15 cellular contexts compared by ENCODE assay signal in the genomic region with DNA sequence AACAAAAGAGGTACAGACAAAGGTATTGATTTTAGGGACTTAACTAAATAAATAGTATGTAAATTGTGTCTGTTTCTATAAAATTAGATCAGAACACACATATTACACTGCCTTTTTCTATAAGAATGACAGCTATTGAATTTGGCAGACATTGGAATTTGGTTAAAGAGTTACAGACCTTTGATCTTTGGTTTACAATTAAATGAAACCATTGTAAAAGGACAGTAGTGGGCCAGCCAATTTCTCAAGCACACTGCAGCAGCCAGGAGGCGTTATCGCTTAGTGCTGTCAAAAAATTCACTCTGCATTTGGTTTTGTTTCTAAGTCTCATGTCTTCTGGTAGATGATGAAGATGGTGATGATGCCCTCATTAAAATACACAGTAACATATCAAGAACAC.
A peak's percentile ranks its signal among the peaks of the same experiment; 100 is the strongest.
DNase-seq lines count a peak whose midpoint lies in the region; ATAC-seq, FAIRE-seq and TF ChIP-seq lines count a peak whose summit lies in the region.
"Had no signal": no experiment of that assay in that cellular context is flagged by ENCODE, and none has a peak within 500 bp of the region (broad histone marks: within the 10 kb centered on the region; RNA-seq: fewer than 3 reads in every experiment).

No MANE protein-coding gene starts in this region.

- H3K27me3 ChIP-seq in GM23248 (replicated peaks; ENCODE audit: insufficient read depth) (no peaks in the 10 kb centered on the region), pancreas (no peaks in the 10 kb centered on the region)
- H3K27me3 ChIP-seq: SJCRH30 had no signal

- peak; percentile 71 to 96 (median 95) for ATAC-seq in pancreas
- ATAC-seq in HG03354 (IDR thresholded peaks at IDR 0.05; ENCODE audit: poor library complexity, severe bottlenecking, unreplicated experiment) = no peak
- ATAC-seq: activated T-helper 17 cell treated with anti-CD3 and anti-CD28 coated beads, Interleukin-2, amount 50 U/mL, for 72 hours had no signal

- intact Hi-C loops in pancreas (cut with DNase I) = no loop called here

- H3K27ac ChIP-seq in GM23248 (no peak overlapping the region), pancreas (no peak overlapping the region)
- H3K27ac ChIP-seq: parathyroid adenoma, SJCRH30 had no signal

- no peaks in the 10 kb centered on the region for H4K20me1 ChIP-seq in GM23248 (ENCODE audit: insufficient read depth)

- H3K36me3 ChIP-seq in GM23248 (ENCODE audit: low read depth) (no peaks in the 10 kb centered on the region), pancreas (no peaks in the 10 kb centered on the region)
- H3K36me3 ChIP-seq: SJCRH30 had no signal

- H3K9me3 ChIP-seq in GM23248 (ENCODE audit: low read depth) (no peaks in the 10 kb centered on the region), pancreas (no peaks in the 10 kb centered on the region)
- H3K9me3 ChIP-seq: SJCRH30 had no signal

- H3K9me2 ChIP-seq in GM23248 (ENCODE audit: insufficient read depth) = no peaks in the 10 kb centered on the region

- FAIRE-seq in pancreas (lab: Jason Lieb, UNC) = no peak
- FAIRE-seq: HTR-8/SVneo had no signal

- TF ChIP-seq CTCF in epithelial cell of proximal tubule (conservative IDR thresholded peaks at IDR 0.05; ENCODE audit: low read depth, low read length) (peak; percentile 39), pancreas (IDR thresholded peaks at IDR 0.05) (peak in 1 of 4 donors; percentile 25)

- H3K4me3 ChIP-seq in GM23248 (no peak overlapping the region), epithelial cell of proximal tubule (ENCODE audit: low read depth, low read length) (no peak overlapping the region), pancreas (no peak overlapping the region)
- H3K4me3 ChIP-seq: SJCRH30 had no signal

- in situ Hi-C loops in GM23248 (cut with MboI) = no loop called here

- H2AFZ ChIP-seq in GM23248 = no peak overlapping the region
- H2AFZ ChIP-seq: parathyroid adenoma had no signal

- DNase-seq in GM23248 (peak; percentile 4), OCI-M1 (lab: John Stamatoyannopoulos, UW) (peak; percentile 8), epithelial cell of proximal tubule (ENCODE audit: low read depth) (no peak), pancreas (peak in 3 of 6 donors; percentile 6 to 23 (median 19)), H4 (ENCODE audit: low spot score) (no peak), NCI-H524 treated with DMSO at 0.1 percent for 48 hours (lab: John Stamatoyannopoulos, UW) (no peak)
- DNase-seq: anterior cingulate cortex; CD4-positive, CD25-positive, alpha-beta regulatory T cell; NCI-H1048; SJCRH30; stimulated activated CD4-positive, alpha-beta T cell treated with anti-CD3 and anti-CD28 coated beads, Interleukin-15, amount 100 ng/mL, for 24 hours had no signal

- no peak overlapping the region for H3K9ac ChIP-seq in GM23248
- H3K9ac ChIP-seq: parathyroid adenoma had no signal

- no peaks in the 10 kb centered on the region for H3F3A ChIP-seq in GM23248 (ENCODE audit: insufficient read depth)

- WGBS in GM23248 (ENCODE audit: low coverage in 1 of 2, low lambda C conversion rate in 2 of 2, missing lambda C conversion rate in 2 of 2), 2 experiments = 49 to 62% methylated on average over 2 of the region's 2 CpGs
- 13 to 15% methylated on average over 2 of the region's 2 CpGs for WGBS in pancreas, 2 donors

- H3K4me1 ChIP-seq in GM23248 (ENCODE audit: insufficient read depth) (no peaks in the 10 kb centered on the region), pancreas (peaks cover 0 to 6% (median 0%) of the 10 kb centered on the region in 3 donors)
- H3K4me1 ChIP-seq: parathyroid adenoma, SJCRH30 had no signal

- H3K79me2 ChIP-seq in GM23248 (ENCODE audit: insufficient read depth) = no peaks in the 10 kb centered on the region
- H3K79me2 ChIP-seq: parathyroid adenoma had no signal

- H3K4me2 ChIP-seq in GM23248 (ENCODE audit: unreplicated experiment) = no peak overlapping the region

Comparison
In these comparisons a context has a peak if more than half of its experiments do, and no peak if none do; other contexts are left out.
1. DNase-seq: peak in GM23248 (single experiment) and OCI-M1 (single experiment); none in epithelial cell of proximal tubule (single experiment), H4 (single experiment) and NCI-H524 treated with DMSO at 0.1 percent for 48 hours (single experiment).